ENCODE assay signal across 11 cellular contexts in genomic region chr21:32886339-32886738, GRCh38.
DNase-seq lines count a peak whose midpoint lies in the region; ATAC-seq, FAIRE-seq and TF ChIP-seq lines count a peak whose summit lies in the region.
"Had no signal": no experiment of that assay in that cellular context is flagged by ENCODE, and none has a peak within 500 bp of the region (broad histone marks: within the 10 kb centered on the region; RNA-seq: fewer than 3 reads in every experiment).

No MANE protein-coding gene starts in this region.

- peaks cover 16% of the 10 kb centered on the region for H3K4me1 Mint-ChIP-seq in activated T-helper 17 cell treated with anti-CD3 and anti-CD28 coated beads, Interleukin-2, amount 50 U/mL, for 72 hours

- BruUV-seq in PC-3 (replicated peaks; lab: Mats Ljungman, UMichigan), result no TSS peak

- no peaks in the 10 kb centered on the region for H4K20me1 ChIP-seq in PC-3 (ENCODE audit: low read length)

- H3K4me1 ChIP-seq in PC-3 (ENCODE audit: insufficient read depth, low read length) (no peaks in the 10 kb centered on the region), small intestine (ENCODE audit: control insufficient read depth in 2 of 2, insufficient read depth in 1 of 2, low read depth in 1 of 2, low read length in 1 of 2) (no peaks in the 10 kb centered on the region)

- DNase-seq in NCI-H748 (lab: John Stamatoyannopoulos, UW; ENCODE audit: unreplicated experiment) (peak; percentile 39), NCI-H748 treated with DMSO at 0.1 percent for 48 hours (lab: John Stamatoyannopoulos, UW) (no peak), PC-3 (peak; percentile 9), small intestine (peak; percentile 32), islet precursor cell (no peak)
- DNase-seq: 8988T, amygdala had no signal

- H2AFZ ChIP-seq in PC-3 (ENCODE audit: low read length), result peak overlapping the region; percentile 9; the same call in 1 of the 2 replicates

- ATAC-seq in PC-3 (peak; percentile 56), GM19035 (IDR thresholded peaks at IDR 0.05; ENCODE audit: unreplicated experiment) (no peak), HG03342 (IDR thresholded peaks at IDR 0.05; ENCODE audit: unreplicated experiment) (no peak)
- peak; percentile 86 for ATAC-seq in activated T-helper 17 cell treated with anti-CD3 and anti-CD28 coated beads, Interleukin-2, amount 50 U/mL, for 72 hours (replicated peaks)

- H3K9me2 ChIP-seq in PC-3 (replicated peaks; ENCODE audit: low read length), result no peaks in the 10 kb centered on the region; the same call in 1 of the 2 replicates

- CTCF ChIA-PET in PC-3 (lab: Charles Lee), result interaction anchor here (0.6 to 0.7 kb wide), 2 partner anchors 54 to 57 kb away, joined by 3 read pairs; no protein-coding TSS in a partner anchor

- intact Hi-C loops in PC-3 (cut with micrococcal nuclease), result no loop called here

- H3K4me3 Mint-ChIP-seq in activated T-helper 17 cell treated with anti-CD3 and anti-CD28 coated beads, Interleukin-2, amount 50 U/mL, for 72 hours, result peak overlapping the region; percentile 80

- H3K4me2 ChIP-seq in PC-3 (ENCODE audit: low read length), result peak overlapping the region; percentile 65

- no peaks in the 10 kb centered on the region for H3K36me3 ChIP-seq in PC-3 (ENCODE audit: low read depth, low read length)
- no peaks in the 10 kb centered on the region for H3K36me3 ChIP-seq in small intestine (ENCODE audit: control insufficient read depth in 2 of 2, insufficient read depth in 2 of 2, low read length in 2 of 2)

- H3K9ac ChIP-seq in PC-3 (ENCODE audit: low read length), result no peak overlapping the region

- WGBS in small intestine, 3 donors, result 75 to 82% (median 75%) methylated on average over 9 of the region's 9 CpGs

- POLR2A ChIA-PET in PC-3 (lab: Charles Lee; ENCODE audit: unreplicated experiment), result interaction anchor here (0.6 kb wide), 1 partner anchor 20 kb away, joined by 3 read pairs; no protein-coding TSS in a partner anchor

- FAIRE-seq in small intestine (lab: Jason Lieb, UNC), result no peak
- FAIRE-seq: endothelial cell of umbilical vein had no signal

- no peak for TF ChIP-seq CTCF in PC-3 (conservative IDR thresholded peaks at IDR 0.05; ENCODE audit: low read depth, low read length)

- peak overlapping the region; percentile 27 for H3K27ac Mint-ChIP-seq in activated T-helper 17 cell treated with anti-CD3 and anti-CD28 coated beads, Interleukin-2, amount 50 U/mL, for 72 hours

- H3K27me3 ChIP-seq in PC-3 (ENCODE audit: low read length) (peaks cover 84% of the 10 kb centered on the region), small intestine (ENCODE audit: control insufficient read depth in 2 of 2, insufficient read depth in 2 of 2, low read length in 2 of 2) (no peaks in the 10 kb centered on the region)

- no peaks in the 10 kb centered on the region for H3K79me2 ChIP-seq in PC-3 (ENCODE audit: low read length)

- H3K4me3 ChIP-seq in PC-3 (ENCODE audit: low read length) (peak overlapping the region; percentile 51), small intestine (ENCODE audit: low read depth in 1 of 2, low read length in 2 of 2) (no peak overlapping the region)

- no peaks in the 10 kb centered on the region for H3F3A ChIP-seq in PC-3 (ENCODE audit: low read length, unreplicated experiment)

- no peaks in the 10 kb centered on the region for H3K36me3 Mint-ChIP-seq in activated T-helper 17 cell treated with anti-CD3 and anti-CD28 coated beads, Interleukin-2, amount 50 U/mL, for 72 hours (ENCODE audit: low read depth)

- peaks cover 9% of the 10 kb centered on the region for H3K27me3 Mint-ChIP-seq in activated T-helper 17 cell treated with anti-CD3 and anti-CD28 coated beads, Interleukin-2, amount 50 U/mL, for 72 hours

- no peaks in the 10 kb centered on the region for H3K9me3 Mint-ChIP-seq in activated T-helper 17 cell treated with anti-CD3 and anti-CD28 coated beads, Interleukin-2, amount 50 U/mL, for 72 hours

- H3K27ac ChIP-seq in PC-3 (ENCODE audit: low read length), result no peak overlapping the region
- no peak overlapping the region for H3K27ac ChIP-seq in small intestine (ENCODE audit: low read depth in 1 of 2, low read length in 1 of 2)

- H3K9me3 ChIP-seq in PC-3 (ENCODE audit: low read length), result no peaks in the 10 kb centered on the region
- H3K9me3 ChIP-seq in small intestine (ENCODE audit: control insufficient read depth, low read depth), result no peaks in the 10 kb centered on the region

Comparison
In these comparisons a context has a peak if more than half of its experiments do, and no peak if none do; other contexts are left out.
1. DNase-seq: peak in NCI-H748 (single experiment), PC-3 (single experiment) and small intestine (single experiment); none in NCI-H748 treated with DMSO at 0.1 percent for 48 hours (single experiment) and islet precursor cell (single experiment).
2. ATAC-seq: peak in PC-3 (single experiment) and activated T-helper 17 cell treated with anti-CD3 and anti-CD28 coated beads, Interleukin-2, amount 50 U/mL, for 72 hours (single experiment); none in GM19035 (single experiment) and HG03342 (single experiment).